ENCODE assay signal across 26 cellular contexts in genomic region chr2:138499684-138500083, GRCh38. TPM values are rescaled to one million over a fixed set of nuclear protein-coding genes. Genes with fewer than 3 reads are reported as not detected.
DNase-seq lines count a peak whose midpoint lies in the region; ATAC-seq and TF ChIP-seq lines count a peak whose summit lies in the region.
"Had no signal": no experiment of that assay in that cellular context is flagged by ENCODE, and none has a peak within 500 bp of the region (broad histone marks: within the 10 kb centered on the region; RNA-seq: fewer than 3 reads in every experiment).

No MANE protein-coding gene starts in this region.

- DNase-seq in stimulated activated naive CD8-positive, alpha-beta T cell treated with anti-CD3 and anti-CD28 coated beads, Interleukin-15, Interleukin-2, amounts not matched to agents 100 U/mL and 50 U/mL, for 24 hours, result no peak
- DNase-seq in WTC11 (ENCODE audit: low spot score), result no peak
- DNase-seq in naive thymus-derived CD8-positive, alpha-beta T cell, result no peak
- no peak for DNase-seq in DMS79 treated with DMSO at 0.1 percent for 48 hours (lab: John Stamatoyannopoulos, UW)
- no peak for DNase-seq in pons (ENCODE audit: low spot score)
- no peak for DNase-seq in Peyer's patch
- DNase-seq in superior temporal gyrus (ENCODE audit: extremely low spot score), result no peak
- DNase-seq: activated CD8-positive, alpha-beta T cell treated with anti-CD3 and anti-CD28 coated beads, Interleukin-2, amount 10 ng/mL, durations not matched to agents 7 days and 5 days; activated naive CD4-positive, alpha-beta T cell treated with anti-CD3 and anti-CD28 coated beads for 36 hours; activated T-cell treated with anti-CD3 and anti-CD28 coated beads, Interleukin-2, amount 50 U/mL, for 1 hour; erythroblast; foreskin fibroblast; left ventricle myocardium inferior; MG63; NCI-H526; retina; stimulated activated CD4-positive, alpha-beta T cell treated with anti-CD3 and anti-CD28 coated beads, Interleukin-4, amount 100 ng/mL, for 24 hours; stomach; T-helper 2 cell; upper lobe of left lung had no signal

- no peaks in the 10 kb centered on the region for H3K36me3 ChIP-seq in Peyer's patch
- H3K36me3 ChIP-seq: ascending aorta, BLaER1, left ventricle myocardium inferior, neutrophil, upper lobe of left lung had no signal

- H3K27ac ChIP-seq in Peyer's patch, result no peak overlapping the region
- H3K27ac ChIP-seq: BLaER1, left ventricle myocardium inferior, neutrophil, RWPE1, SK-N-MC, stomach, upper lobe of left lung had no signal

- H3K4me1 ChIP-seq in Peyer's patch, result peaks cover 0 to 23% (median 6%) of the 10 kb centered on the region in 4 donors

- H3K9me3 Mint-ChIP-seq in stimulated activated naive CD8-positive, alpha-beta T cell treated with anti-CD3 and anti-CD28 coated beads, Interleukin-15, Interleukin-2, amounts not matched to agents 100 ng/mL and 50 ng/mL, for 24 hours, result no peaks in the 10 kb centered on the region
- H3K9me3 Mint-ChIP-seq in WTC11, result no peaks in the 10 kb centered on the region
- no peaks in the 10 kb centered on the region for H3K9me3 Mint-ChIP-seq in naive thymus-derived CD8-positive, alpha-beta T cell
- H3K9me3 Mint-ChIP-seq: activated naive CD4-positive, alpha-beta T cell treated with anti-CD3 and anti-CD28 coated beads for 36 hours had no signal

- no peak for TF ChIP-seq POLR2A in Peyer's patch (IDR thresholded peaks at IDR 0.05)

- no peaks in the 10 kb centered on the region for H3K27me3 Mint-ChIP-seq in stimulated activated naive CD8-positive, alpha-beta T cell treated with anti-CD3 and anti-CD28 coated beads, Interleukin-15, Interleukin-2, amounts not matched to agents 100 ng/mL and 50 ng/mL, for 24 hours
- H3K27me3 Mint-ChIP-seq in WTC11 (ENCODE audit: low read depth), result no peaks in the 10 kb centered on the region
- H3K27me3 Mint-ChIP-seq in naive thymus-derived CD8-positive, alpha-beta T cell, result no peaks in the 10 kb centered on the region

- H3K9me3 ChIP-seq in Peyer's patch, result no peaks in the 10 kb centered on the region
- H3K9me3 ChIP-seq: ascending aorta, BLaER1, left ventricle myocardium inferior, MG63, neutrophil, stomach, upper lobe of left lung had no signal

- peaks cover 15% of the 10 kb centered on the region for H3K36me3 Mint-ChIP-seq in stimulated activated naive CD8-positive, alpha-beta T cell treated with anti-CD3 and anti-CD28 coated beads, Interleukin-15, Interleukin-2, amounts not matched to agents 100 ng/mL and 50 ng/mL, for 24 hours (ENCODE audit: low read depth)
- no peaks in the 10 kb centered on the region for H3K36me3 Mint-ChIP-seq in WTC11
- peaks cover 0 to 5% (median 1%) of the 10 kb centered on the region in 3 donors for H3K36me3 Mint-ChIP-seq in naive thymus-derived CD8-positive, alpha-beta T cell

- H3K4me3 ChIP-seq in Peyer's patch, result no peak overlapping the region
- H3K4me3 ChIP-seq: BLaER1, MG63 had no signal

- TF ChIP-seq CTCF in WTC11 (IDR thresholded peaks at IDR 0.05), result no peak
- no peak for TF ChIP-seq CTCF in Peyer's patch (IDR thresholded peaks at IDR 0.05)

- POLR2A ChIA-PET in WTC11 (lab: Charles Lee), result no interaction called here
- POLR2A ChIA-PET in naive thymus-derived CD8-positive, alpha-beta T cell (lab: Charles Lee), result no interaction called here

- H3K27me3 ChIP-seq in Peyer's patch, result no peaks in the 10 kb centered on the region
- H3K27me3 ChIP-seq: ascending aorta, BLaER1, MG63, neutrophil, stomach, upper lobe of left lung had no signal

- peak overlapping the region; percentile 95 for H3K4me3 Mint-ChIP-seq in stimulated activated naive CD8-positive, alpha-beta T cell treated with anti-CD3 and anti-CD28 coated beads, Interleukin-15, Interleukin-2, amounts not matched to agents 100 ng/mL and 50 ng/mL, for 24 hours
- peak overlapping the region; percentile 47; the same call in 1 of the 2 replicates for H3K4me3 Mint-ChIP-seq in WTC11
- H3K4me3 Mint-ChIP-seq in naive thymus-derived CD8-positive, alpha-beta T cell, result peak overlapping the region in 8 of 10 donors; percentile 4 to 87 (median 20)
- H3K4me3 Mint-ChIP-seq: activated CD8-positive, alpha-beta T cell treated with anti-CD3 and anti-CD28 coated beads, Interleukin-2, amount 10 ng/mL, durations not matched to agents 7 days and 5 days had no signal

- peaks cover 47% of the 10 kb centered on the region for H3K4me1 Mint-ChIP-seq in stimulated activated naive CD8-positive, alpha-beta T cell treated with anti-CD3 and anti-CD28 coated beads, Interleukin-15, Interleukin-2, amounts not matched to agents 100 ng/mL and 50 ng/mL, for 24 hours (ENCODE audit: low read depth)
- H3K4me1 Mint-ChIP-seq in WTC11, result peaks cover 37% of the 10 kb centered on the region
- H3K4me1 Mint-ChIP-seq in naive thymus-derived CD8-positive, alpha-beta T cell, result peaks cover 10 to 35% (median 31%) of the 10 kb centered on the region in 4 donors

- CTCF ChIA-PET in WTC11 (lab: Charles Lee), result no interaction called here

- no peak for ATAC-seq in stimulated activated naive CD8-positive, alpha-beta T cell treated with anti-CD3 and anti-CD28 coated beads, Interleukin-15, Interleukin-2, amounts not matched to agents 100 U/mL and 50 U/mL, for 24 hours
- ATAC-seq in WTC11, result no peak
- ATAC-seq in naive thymus-derived CD8-positive, alpha-beta T cell, result no peak
- ATAC-seq: activated CD8-positive, alpha-beta T cell treated with anti-CD3 and anti-CD28 coated beads, Interleukin-2, amount 10 ng/mL, durations not matched to agents 7 days and 5 days had no signal

- H3K27ac Mint-ChIP-seq in stimulated activated naive CD8-positive, alpha-beta T cell treated with anti-CD3 and anti-CD28 coated beads, Interleukin-15, Interleukin-2, amounts not matched to agents 100 ng/mL and 50 ng/mL, for 24 hours, result no peak overlapping the region
- H3K27ac Mint-ChIP-seq in WTC11, result no peak overlapping the region
- H3K27ac Mint-ChIP-seq in naive thymus-derived CD8-positive, alpha-beta T cell, result peak overlapping the region in 2 of 10 donors; percentile 5 to 29
- H3K27ac Mint-ChIP-seq: activated CD8-positive, alpha-beta T cell treated with anti-CD3 and anti-CD28 coated beads, Interleukin-2, amount 10 ng/mL, durations not matched to agents 7 days and 5 days; activated naive CD4-positive, alpha-beta T cell treated with anti-CD3 and anti-CD28 coated beads for 36 hours had no signal

TF ChIP-seq in WTC11, 78 proteins besides CTCF, POLR2A, EP300 and RAD21 (continues in another document):
- TF ChIP-seq SMAD4 (CRISPR knock-in tag; IDR thresholded peaks at IDR 0.05), result no peak
- TF ChIP-seq TEAD4 (CRISPR knock-in tag; IDR thresholded peaks at IDR 0.05), result no peak
- no peak for TF ChIP-seq ZNF671 (CRISPR knock-in tag; IDR thresholded peaks at IDR 0.05)
- TF ChIP-seq, protein P1, sequence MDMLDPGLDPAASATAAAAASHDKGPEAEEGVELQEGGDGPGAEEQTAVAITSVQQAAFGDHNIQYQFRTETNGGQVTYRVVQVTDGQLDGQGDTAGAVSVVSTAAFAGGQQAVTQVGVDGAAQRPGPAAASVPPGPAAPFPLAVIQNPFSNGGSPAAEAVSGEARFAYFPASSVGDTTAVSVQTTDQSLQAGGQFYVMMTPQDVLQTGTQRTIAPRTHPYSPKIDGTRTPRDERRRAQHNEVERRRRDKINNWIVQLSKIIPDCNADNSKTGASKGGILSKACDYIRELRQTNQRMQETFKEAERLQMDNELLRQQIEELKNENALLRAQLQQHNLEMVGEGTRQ (CRISPR knock-in tag; IDR thresholded peaks at IDR 0.05), result no peak
- no peak for TF ChIP-seq ZNF281 (CRISPR knock-in tag; IDR thresholded peaks at IDR 0.05)
- TF ChIP-seq, protein P2, sequence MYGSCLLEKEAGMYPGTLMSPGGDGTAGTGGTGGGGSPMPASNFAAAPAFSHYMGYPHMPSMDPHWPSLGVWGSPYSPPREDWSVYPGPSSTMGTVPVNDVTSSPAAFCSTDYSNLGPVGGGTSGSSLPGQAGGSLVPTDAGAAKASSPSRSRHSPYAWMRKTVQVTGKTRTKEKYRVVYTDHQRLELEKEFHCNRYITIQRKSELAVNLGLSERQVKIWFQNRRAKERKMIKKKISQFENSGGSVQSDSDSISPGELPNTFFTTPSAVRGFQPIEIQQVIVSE (CRISPR knock-in tag; IDR thresholded peaks at IDR 0.05; ENCODE audit: borderline replicate concordance), result no peak

RNA-seq across cellular contexts. Expression of gene SPOPL, which starts 1.9 kb away (rescaled TPM):
- total RNA-seq in WTC11 (2021), result 10.3 to 13.3 TPM (median 11.4 TPM) in 3 replicates
- total RNA-seq in naive thymus-derived CD8-positive, alpha-beta T cell, result 10 to 100 TPM; 11.3 to 11.6 TPM
- under 1 TPM; 0.23 to 0.66 (median 0.38) TPM for polyA plus RNA-seq in naive thymus-derived CD8-positive, alpha-beta T cell
- total RNA-seq in Peyer's patch, result 10 to 100 TPM; 18.8 to 28.1 (median 21.9) TPM

Comparison
In these comparisons a context has a peak if more than half of its experiments do, and no peak if none do; other contexts are left out.
1. H3K4me3 Mint-ChIP-seq: peak in every context shown above with its lines; median percentile 95 in stimulated activated naive CD8-positive, alpha-beta T cell treated with anti-CD3 and anti-CD28 coated beads, Interleukin-15, Interleukin-2, amounts not matched to agents 100 ng/mL and 50 ng/mL, for 24 hours; 47 in WTC11; 20 in naive thymus-derived CD8-positive, alpha-beta T cell.